ENCODE assay signal across 8 cellular contexts in the genomic region with DNA sequence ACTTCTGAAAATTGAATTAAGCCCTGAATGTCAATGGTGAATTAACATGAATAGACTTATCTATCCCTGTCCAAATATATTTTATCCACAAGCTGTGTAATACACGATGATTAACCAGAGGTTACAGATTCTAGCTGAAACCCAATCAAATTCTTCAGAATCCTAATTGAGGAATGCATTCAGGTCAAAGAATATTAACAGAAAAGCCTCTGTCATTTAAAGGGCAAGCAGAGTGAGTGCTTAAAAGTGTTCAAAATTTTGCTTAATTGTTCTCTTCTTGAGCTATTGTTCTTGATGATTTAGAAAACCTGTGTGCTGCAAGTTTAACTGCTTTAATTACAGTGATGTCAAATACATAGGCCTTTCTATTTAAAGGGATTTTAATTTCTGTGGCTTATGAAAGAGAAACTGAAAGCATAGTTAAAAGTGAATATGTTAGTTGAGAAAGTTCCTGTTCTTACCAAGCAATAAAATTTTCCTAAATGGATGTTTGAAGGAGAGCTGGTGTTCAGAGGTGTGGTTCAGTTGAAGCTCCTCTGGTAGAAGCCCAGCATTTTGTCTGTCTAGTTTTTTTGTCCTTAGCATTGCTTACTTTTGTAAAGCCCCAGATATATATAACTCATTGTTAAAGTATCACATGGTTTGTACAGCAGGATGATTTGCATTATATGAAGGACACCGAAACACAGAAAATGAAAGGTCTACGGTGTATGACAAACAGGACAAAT.
DNase-seq lines count a peak whose midpoint lies in the region; ATAC-seq, FAIRE-seq and TF ChIP-seq lines count a peak whose summit lies in the region.

No MANE protein-coding gene starts in this region.

- H3K9me3 Mint-ChIP-seq in neural progenitor cell, result peaks cover 6% of the 10 kb centered on the region

- H3K27ac Mint-ChIP-seq in neural progenitor cell, result no peak overlapping the region

- peaks cover 2% of the 10 kb centered on the region for H3K36me3 Mint-ChIP-seq in neural progenitor cell

- H3K4me3 ChIP-seq in OCI-LY3 (ENCODE audit: low read length), result peak overlapping the region; percentile 52
- H3K4me3 ChIP-seq in neural progenitor cell, result no peak overlapping the region

- H3K4me1 ChIP-seq in OCI-LY3 (ENCODE audit: low read length) (peaks cover 31% of the 10 kb centered on the region), neural progenitor cell (peaks cover 4% of the 10 kb centered on the region)

- peak overlapping the region; percentile 45 for H3K9ac ChIP-seq in OCI-LY3 (ENCODE audit: low read length)
- no peak overlapping the region for H3K9ac ChIP-seq in neural progenitor cell

- H3K79me2 ChIP-seq in OCI-LY3 (ENCODE audit: low read length) (no peaks in the 10 kb centered on the region), neural progenitor cell (ENCODE audit: low read depth) (peaks cover 9% of the 10 kb centered on the region)

- H3K27ac ChIP-seq in OCI-LY3 (ENCODE audit: low read length), result peak overlapping the region; percentile 88
- no peak overlapping the region for H3K27ac ChIP-seq in neural progenitor cell

- peak overlapping the region; percentile 74 for H3K4me2 ChIP-seq in OCI-LY3 (ENCODE audit: low read length)
- no peak overlapping the region for H3K4me2 ChIP-seq in neural progenitor cell

- no peak for TF ChIP-seq CTCF in OCI-LY3 (IDR thresholded peaks at IDR 0.05; ENCODE audit: low read depth, low read length)
- no peak for TF ChIP-seq CTCF in neural progenitor cell (IDR thresholded peaks at IDR 0.05)

- DNase-seq in kidney glomerular epithelial cell (lab: John Stamatoyannopoulos, UW) (peak; percentile 14), neural progenitor cell (ENCODE audit: low spot score) (no peak), hippocampal formation (lab: John Stamatoyannopoulos, UW) (no peak), frontal cortex (ENCODE audit: low spot score in 2 of 2) (no peak), UCSD-AML1 (lab: John Stamatoyannopoulos, UW; ENCODE audit: unreplicated experiment) (no peak)

- H3K36me3 ChIP-seq in OCI-LY3 (replicated peaks; ENCODE audit: low read depth, low read length) (no peaks in the 10 kb centered on the region), neural progenitor cell (peaks cover 3% of the 10 kb centered on the region)

- peaks cover 6% of the 10 kb centered on the region for H3K4me1 Mint-ChIP-seq in neural progenitor cell

- ATAC-seq in GM18867 (IDR thresholded peaks at IDR 0.05; ENCODE audit: unreplicated experiment) (peak; percentile 95), HG02642 (IDR thresholded peaks at IDR 0.05; ENCODE audit: poor library complexity, unreplicated experiment) (peak; percentile 68)

- H2AFZ ChIP-seq in OCI-LY3 (ENCODE audit: low read depth, low read length), result peak overlapping the region; percentile 89
- no peak overlapping the region for H2AFZ ChIP-seq in neural progenitor cell (replicated peaks)

- no peaks in the 10 kb centered on the region for H3K27me3 ChIP-seq in OCI-LY3 (ENCODE audit: low read depth, low read length)
- no peaks in the 10 kb centered on the region for H3K27me3 ChIP-seq in neural progenitor cell

- H4K20me1 ChIP-seq in OCI-LY3 (ENCODE audit: insufficient read depth, low read length) (no peaks in the 10 kb centered on the region), neural progenitor cell (ENCODE audit: low read depth) (no peaks in the 10 kb centered on the region)

- H3F3A ChIP-seq in neural progenitor cell (ENCODE audit: low read depth), result no peaks in the 10 kb centered on the region

- H3K9me3 ChIP-seq in OCI-LY3 (ENCODE audit: insufficient read depth, low read length) (no peaks in the 10 kb centered on the region), neural progenitor cell (ENCODE audit: low read depth) (no peaks in the 10 kb centered on the region)

- no peak overlapping the region for H3K4me3 Mint-ChIP-seq in neural progenitor cell

- FAIRE-seq in frontal cortex (lab: Jason Lieb, UNC), result no peak

- no peaks in the 10 kb centered on the region for H3K27me3 Mint-ChIP-seq in neural progenitor cell (ENCODE audit: insufficient read depth, low read depth)
